17 cellular contexts compared by ENCODE assay signal in genomic region chr6:133418108-133418507, GRCh38.
DNase-seq lines count a peak whose midpoint lies in the region; ATAC-seq, FAIRE-seq and TF ChIP-seq lines count a peak whose summit lies in the region.
"Had no signal": no experiment of that assay in that cellular context is flagged by ENCODE, and none has a peak within 500 bp of the region (broad histone marks: within the 10 kb centered on the region; RNA-seq: fewer than 3 reads in every experiment).

No MANE protein-coding gene starts in this region.

- no peaks in the 10 kb centered on the region for H3K27me3 ChIP-seq in bronchial epithelial cell (ENCODE audit: control insufficient read depth, insufficient read depth, low read length)

- peak; percentile 45 for DNase-seq in SK-N-MC (ENCODE audit: low read depth, low spot score)
- DNase-seq in bronchial epithelial cell (ENCODE audit: low read depth): no peak
- DNase-seq in left kidney (ENCODE audit: low read depth, low spot score): peak; percentile 42
- no peak for DNase-seq in SHP77 treated with DMSO at 0.1 percent for 48 hours (lab: John Stamatoyannopoulos, UW)
- no peak for DNase-seq in Right ventricle myocardium inferior (ENCODE audit: missing footprints)
- no peak for DNase-seq in stimulated activated CD4-positive, alpha-beta T cell treated with anti-CD3 and anti-CD28 coated beads, Interleukin-1b, Interleukin-23, amount 100 ng/mL, for 48 hours
- DNase-seq: C1 segment of cervical spinal cord; Caco-2; CD4-positive, alpha-beta memory T cell; DMS153; DND-41; GM23248; H7; HCEC 1CT had no signal

- TF ChIP-seq CTCF in bronchial epithelial cell (IDR thresholded peaks at IDR 0.05; ENCODE audit: insufficient read depth, low read length, severe bottlenecking): no peak

- intact Hi-C loops in Right ventricle myocardium inferior (cut with DNase I): no loop called here

- no peak overlapping the region for H3K4me3 ChIP-seq in SK-N-MC
- H3K4me3 ChIP-seq in bronchial epithelial cell (ENCODE audit: low read depth, low read length): no peak overlapping the region
- H3K4me3 ChIP-seq: GM23248 had no signal

- H3K9me3 ChIP-seq in SK-N-MC (ENCODE audit: low read depth, low read length): no peaks in the 10 kb centered on the region
- H3K9me3 ChIP-seq: Caco-2 had no signal

- H3K27ac ChIP-seq in SK-N-MC: no peak overlapping the region
- H3K27ac ChIP-seq: GM23248 had no signal

- H3K36me3 ChIP-seq in SK-N-MC (ENCODE audit: insufficient read depth, low read length): no peaks in the 10 kb centered on the region
- H3K36me3 ChIP-seq in bronchial epithelial cell (ENCODE audit: control insufficient read depth, insufficient read depth, low read length): no peaks in the 10 kb centered on the region

- H3K9ac ChIP-seq in SK-N-MC (ENCODE audit: insufficient read length): no peak overlapping the region
- H3K9ac ChIP-seq: GM23248 had no signal

- FAIRE-seq in bronchial epithelial cell (lab: Jason Lieb, UNC): peak; percentile 62
- FAIRE-seq: G401.6, GM12892, H1 had no signal

- no peak for ATAC-seq in Right ventricle myocardium inferior

Comparison
In these comparisons a context has a peak if more than half of its experiments do, and no peak if none do; other contexts are left out.
1. DNase-seq: peak in SK-N-MC (single experiment) and left kidney (single experiment); none in bronchial epithelial cell (single experiment), SHP77 treated with DMSO at 0.1 percent for 48 hours (single experiment), Right ventricle myocardium inferior (single experiment) and stimulated activated CD4-positive, alpha-beta T cell treated with anti-CD3 and anti-CD28 coated beads, Interleukin-1b, Interleukin-23, amount 100 ng/mL, for 48 hours (single experiment).